ENCODE assay signal across 34 cellular contexts in the genomic region with DNA sequence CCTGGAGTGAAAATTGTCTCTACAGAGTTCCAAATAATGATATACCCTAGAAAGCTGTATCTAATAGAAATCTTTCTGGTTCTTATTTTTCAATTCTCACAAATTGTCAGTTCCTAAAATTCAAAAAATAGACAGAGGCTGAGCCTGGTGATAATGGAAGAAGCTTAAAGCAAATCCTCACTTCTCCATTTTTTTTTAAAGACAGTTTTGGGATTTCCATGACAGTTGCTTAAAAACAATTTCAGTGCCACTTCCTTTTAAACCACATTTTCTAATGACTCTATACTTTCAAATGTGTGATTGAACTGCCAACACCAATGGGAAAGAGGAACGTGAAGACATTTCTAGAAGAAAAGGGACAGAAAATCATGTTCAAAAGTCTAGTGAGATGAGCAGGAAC. TPM values are rescaled to one million over a fixed set of nuclear protein-coding genes. Genes with fewer than 3 reads are reported as not detected.
"Had no signal": no experiment of that assay in that cellular context is flagged by ENCODE, and none has a peak within 500 bp of the region (broad histone marks: within the 10 kb centered on the region; RNA-seq: fewer than 3 reads in every experiment).

No MANE protein-coding gene starts in this region.

- H3K4me3 Mint-ChIP-seq: activated CD4-positive, alpha-beta T cell treated with anti-CD3 and anti-CD28 coated beads, Interleukin-2, amount 10 ng/mL, durations not matched to agents 7 days and 5 days; activated CD8-positive, alpha-beta T cell treated with anti-CD3 and anti-CD28 coated beads for 36 hours; activated naive CD4-positive, alpha-beta T cell treated with anti-CD3 and anti-CD28 coated beads, Interleukin-2, amount 50 U/mL, for 24 hours; activated naive CD8-positive, alpha-beta T cell treated with anti-CD3 and anti-CD28 coated beads, Interleukin-2, amount 50 U/mL, for 24 hours; activated T-cell treated with anti-CD3 and anti-CD28 coated beads, Interleukin-2, amount 50 U/mL, for 4 hours; activated T-helper 17 cell treated with anti-CD3 and anti-CD28 coated beads, Interleukin-2, amount 50 U/mL, for 72 hours; nephron; stimulated activated effector memory CD8-positive, alpha-beta T cell treated with anti-CD3 and anti-CD28 coated beads, Interleukin-12 subunit alpha, Interleukin-12 subunit beta, amount 100 ng/mL, for 72 hours; WTC11 had no signal

- H3K4me1 Mint-ChIP-seq: activated CD4-positive, alpha-beta T cell treated with anti-CD3 and anti-CD28 coated beads, Interleukin-2, amount 10 ng/mL, durations not matched to agents 7 days and 5 days; activated naive CD4-positive, alpha-beta T cell treated with anti-CD3 and anti-CD28 coated beads, Interleukin-2, amount 50 U/mL, for 24 hours; activated naive CD8-positive, alpha-beta T cell treated with anti-CD3 and anti-CD28 coated beads, Interleukin-2, amount 50 U/mL, for 24 hours; activated T-helper 17 cell treated with anti-CD3 and anti-CD28 coated beads, Interleukin-2, amount 50 U/mL, for 72 hours; stimulated activated effector memory CD8-positive, alpha-beta T cell treated with anti-CD3 and anti-CD28 coated beads, Interleukin-12 subunit alpha, Interleukin-12 subunit beta, amount 100 ng/mL, for 72 hours had no signal

- H3K27ac Mint-ChIP-seq: activated CD4-positive, alpha-beta T cell treated with anti-CD3 and anti-CD28 coated beads, Interleukin-2, amount 10 ng/mL, durations not matched to agents 7 days and 5 days; activated CD8-positive, alpha-beta T cell treated with anti-CD3 and anti-CD28 coated beads for 36 hours; activated naive CD4-positive, alpha-beta T cell treated with anti-CD3 and anti-CD28 coated beads, Interleukin-2, amount 50 U/mL, for 24 hours; activated naive CD8-positive, alpha-beta T cell treated with anti-CD3 and anti-CD28 coated beads, Interleukin-2, amount 50 U/mL, for 24 hours; activated T-helper 17 cell treated with anti-CD3 and anti-CD28 coated beads, Interleukin-2, amount 50 U/mL, for 72 hours; nephron; progenitor cell of endocrine pancreas; stimulated activated effector memory CD8-positive, alpha-beta T cell treated with anti-CD3 and anti-CD28 coated beads, Interleukin-12 subunit alpha, Interleukin-12 subunit beta, amount 100 ng/mL, for 72 hours; WTC11 had no signal

- ATAC-seq: activated CD8-positive, alpha-beta T cell treated with anti-CD3 and anti-CD28 coated beads for 36 hours; activated naive CD8-positive, alpha-beta T cell treated with anti-CD3 and anti-CD28 coated beads, Interleukin-2, amount 50 U/mL, for 24 hours; activated T-cell treated with anti-CD3 and anti-CD28 coated beads, Interleukin-2, amount 50 U/mL, for 4 hours; activated T-helper 17 cell treated with anti-CD3 and anti-CD28 coated beads, Interleukin-2, amount 50 U/mL, for 72 hours; gastroesophageal sphincter; mucosa of descending colon; sciatic nerve; stimulated activated effector memory CD8-positive, alpha-beta T cell treated with anti-CD3 and anti-CD28 coated beads, Interleukin-12 subunit alpha, Interleukin-12 subunit beta, amount 100 ng/mL, for 72 hours; upper lobe of right lung; WTC11 had no signal

- H3K36me3 Mint-ChIP-seq: activated naive CD4-positive, alpha-beta T cell treated with anti-CD3 and anti-CD28 coated beads, Interleukin-2, amount 50 U/mL, for 24 hours; stimulated activated effector memory CD8-positive, alpha-beta T cell treated with anti-CD3 and anti-CD28 coated beads, Interleukin-12 subunit alpha, Interleukin-12 subunit beta, amount 100 ng/mL, for 72 hours; WTC11 had no signal

- DNase-seq: activated CD4-positive, alpha-beta T cell treated with anti-CD3 and anti-CD28 coated beads for 1 hour; activated CD4-positive, alpha-beta T cell treated with anti-CD3 and anti-CD28 coated beads, Interleukin-2, amount 10 ng/mL, durations not matched to agents 7 days and 5 days; activated CD8-positive, alpha-beta T cell treated with anti-CD3 and anti-CD28 coated beads for 36 hours; activated naive CD8-positive, alpha-beta T cell treated with anti-CD3 and anti-CD28 coated beads, Interleukin-2, amount 50 U/mL, for 24 hours; activated T-cell treated with anti-CD3 and anti-CD28 coated beads, Interleukin-2, amount 50 U/mL, for 4 hours; amygdala; caudate nucleus; cortex of kidney; islet precursor cell; left ventricle myocardium inferior; mucosa of descending colon; stimulated activated CD4-positive, alpha-beta T cell treated with anti-CD3 and anti-CD28 coated beads, Interleukin-12 subunit alpha, Interleukin-12 subunit beta, amount 100 ng/mL, for 4 hours; stimulated activated CD4-positive, alpha-beta T cell treated with anti-CD3 and anti-CD28 coated beads, Interleukin-4, amount 100 ng/mL, for 24 hours; stomach; tibial artery; upper lobe of right lung had no signal

- H3K9me3 Mint-ChIP-seq: activated CD4-positive, alpha-beta T cell treated with anti-CD3 and anti-CD28 coated beads, Interleukin-2, amount 10 ng/mL, durations not matched to agents 7 days and 5 days; activated CD8-positive, alpha-beta T cell treated with anti-CD3 and anti-CD28 coated beads for 36 hours; activated naive CD4-positive, alpha-beta T cell treated with anti-CD3 and anti-CD28 coated beads, Interleukin-2, amount 50 U/mL, for 24 hours; activated naive CD8-positive, alpha-beta T cell treated with anti-CD3 and anti-CD28 coated beads, Interleukin-2, amount 50 U/mL, for 24 hours; activated T-helper 17 cell treated with anti-CD3 and anti-CD28 coated beads, Interleukin-2, amount 50 U/mL, for 72 hours; stimulated activated effector memory CD8-positive, alpha-beta T cell treated with anti-CD3 and anti-CD28 coated beads, Interleukin-12 subunit alpha, Interleukin-12 subunit beta, amount 100 ng/mL, for 72 hours; WTC11 had no signal

RNA-seq across cellular contexts. Expression of a gene that starts 4.0 kb away (rescaled TPM):
- total RNA-seq: activated CD4-positive, alpha-beta T cell treated with anti-CD3 and anti-CD28 coated beads, Interleukin-2, amount 10 ng/mL, durations not matched to agents 7 days and 5 days; activated CD8-positive, alpha-beta T cell treated with anti-CD3 and anti-CD28 coated beads for 36 hours; activated T-cell treated with anti-CD3 and anti-CD28 coated beads, Interleukin-2, amount 50 U/mL, for 4 hours; activated T-helper 17 cell treated with anti-CD3 and anti-CD28 coated beads, Interleukin-2, amount 50 U/mL, for 72 hours; chondrocyte; endothelial cell of umbilical vein; fibroblast of lung; fibroblast of villous mesenchyme; gastroesophageal sphincter; hepatocyte; left ventricle myocardium inferior; mesenteric fat pad; mucosa of descending colon; myocyte; osteocyte; progenitor cell of endocrine pancreas; renal cortical epithelial cell; sciatic nerve; WTC11 had no signal

RNA-seq across cellular contexts. Expression of a gene that starts 25.7 kb away (rescaled TPM):
- total RNA-seq: activated CD4-positive, alpha-beta T cell treated with anti-CD3 and anti-CD28 coated beads, Interleukin-2, amount 10 ng/mL, durations not matched to agents 7 days and 5 days; activated CD8-positive, alpha-beta T cell treated with anti-CD3 and anti-CD28 coated beads for 36 hours; activated T-cell treated with anti-CD3 and anti-CD28 coated beads, Interleukin-2, amount 50 U/mL, for 4 hours; activated T-helper 17 cell treated with anti-CD3 and anti-CD28 coated beads, Interleukin-2, amount 50 U/mL, for 72 hours; endothelial cell of umbilical vein; fibroblast of lung; left ventricle myocardium inferior; lung; mesenteric fat pad; mucosa of descending colon; myocyte; osteocyte; progenitor cell of endocrine pancreas; renal cortical epithelial cell; sciatic nerve; upper lobe of right lung; WTC11 had no signal
